12 cellular contexts compared by ENCODE assay signal in genomic region chr1:46188295-46189030, GRCh38. TPM values are rescaled to one million over a fixed set of nuclear protein-coding genes. Genes with fewer than 3 reads are reported as not detected.
A peak's percentile ranks its signal among the peaks of the same experiment; 100 is the strongest.
DNase-seq lines count a peak whose midpoint lies in the region; ATAC-seq, FAIRE-seq and TF ChIP-seq lines count a peak whose summit lies in the region.
"Had no signal": no experiment of that assay in that cellular context is flagged by ENCODE, and none has a peak within 500 bp of the region (broad histone marks: within the 10 kb centered on the region; RNA-seq: fewer than 3 reads in every experiment).

No MANE protein-coding gene starts in this region.

- no peak overlapping the region for H3K9ac ChIP-seq in HepG2 (ENCODE audit: insufficient read depth, low read depth, low read length)

- no peak overlapping the region for H3K27ac ChIP-seq in HepG2 (ENCODE audit: extremely low read length, insufficient read depth, low read length)
- H3K27ac ChIP-seq: body of pancreas had no signal

- H4K20me1 ChIP-seq in HepG2 (ENCODE audit: insufficient read depth, low read length), result no peaks in the 10 kb centered on the region

- H2AFZ ChIP-seq in HepG2 (ENCODE audit: low read length), result no peak overlapping the region

- TF ChIP-seq POLR2A in HepG2 (IDR thresholded peaks at IDR 0.05; ENCODE audit: insufficient read depth in 1 of 2, low read depth in 2 of 2, low read length in 2 of 2), result no peak

- H3K79me2 ChIP-seq in HepG2 (ENCODE audit: insufficient read depth, low read length), result no peaks in the 10 kb centered on the region

- no peak for TF ChIP-seq EP300 in HepG2 (IDR thresholded peaks at IDR 0.05; ENCODE audit: low read depth in 2 of 2, low read length in 2 of 2)
- no peak for TF ChIP-seq EP300 in HepG2 (CRISPR knock-in tag; IDR thresholded peaks at IDR 0.05; ENCODE audit: borderline replicate concordance)

- no peaks in the 10 kb centered on the region for H3K27me3 ChIP-seq in HepG2 (ENCODE audit: control insufficient read depth in 1 of 2, insufficient read depth in 2 of 2, low read length in 2 of 2)
- H3K27me3 ChIP-seq: body of pancreas had no signal

- TF ChIP-seq RAD21 in HepG2 (CRISPR knock-in tag; IDR thresholded peaks at IDR 0.05), result no peak

- CTCF ChIA-PET in HepG2 (lab: Yijun Ruan, JAX; ENCODE audit: low intra/inter-chr PET ratio, low total read pairs), result no interaction called here

- in situ Hi-C loops in ACHN (cut with HindIII; ENCODE audit: low pct_ligation_motif_present, low pct_unique_long_range_greater_than_20kb, low sequenced_read_pairs) (loop anchor here (25.0 kb wide), 1 partner anchor 151 kb away; no protein-coding TSS in a partner anchor), astrocyte of the cerebellum (cut with HindIII; ENCODE audit: low sequenced_read_pairs) (no loop called here), HepG2 (cut with HindIII; ENCODE audit: extremely low pct_ligation_motif_present, low pct_unique_long_range_greater_than_20kb) (no loop called here)

- POLR2A ChIA-PET in HepG2 (lab: Yijun Ruan, JAX), result no interaction called here

- no peak for FAIRE-seq in HepG2 (lab: Jason Lieb, UNC)
- FAIRE-seq: RCC 7860 had no signal

- peaks cover 21% of the 10 kb centered on the region for H3K4me1 ChIP-seq in HepG2 (ENCODE audit: insufficient read depth, low read length)

- ATAC-seq in HepG2 (no peak; the same call in 2 of the 3 replicates), GM18498 (IDR thresholded peaks at IDR 0.05; ENCODE audit: unreplicated experiment) (no peak)
- ATAC-seq: body of pancreas had no signal

- DNase-seq in ACHN (peak; percentile 21), GM10266 (ENCODE audit: extremely low spot score) (no peak), astrocyte of the cerebellum (ENCODE audit: low read depth) (no peak), HepG2 (ENCODE audit: low spot score) (no peak), anterior cingulate cortex (lab: John Stamatoyannopoulos, UW) (no peak), inferior parietal cortex (ENCODE audit: extremely low spot score) (no peak), T-helper 9 cell (no peak)
- DNase-seq: hypothalamus had no signal

- H3K36me3 ChIP-seq in HepG2 (replicated peaks in 1 of 2; ENCODE audit: control insufficient read depth in 1 of 2, insufficient read depth in 2 of 2, low read length in 2 of 2), result peaks cover 5 to 36% of the 10 kb centered on the region in 2 experiments; a peak in 3 of 5 replicates

- H3K4me2 ChIP-seq in HepG2 (ENCODE audit: low read depth, low read length), result no peak overlapping the region

- no peaks in the 10 kb centered on the region for H3K9me3 ChIP-seq in HepG2 (ENCODE audit: low read length)
- H3K9me3 ChIP-seq: body of pancreas had no signal

- 94% methylated on average over 5 of the region's 6 CpGs for WGBS in HepG2 (ENCODE audit: low lambda C conversion rate)

- no TSS peak for BruUV-seq in HepG2 (replicated peaks; lab: Mats Ljungman, UMichigan)

- intact Hi-C loops in HepG2 (cut with micrococcal nuclease; ENCODE audit: unreplicated experiment), result no loop called here

- TF ChIP-seq CTCF in GM10266 (IDR thresholded peaks at IDR 0.05; ENCODE audit: control insufficient read depth, insufficient read depth, low read depth, missing control alignments) (peak; percentile 4), astrocyte of the cerebellum (IDR thresholded peaks at IDR 0.05; ENCODE audit: low read depth, low read length, missing control alignments) (peak; percentile 19), HepG2 (CRISPR knock-in tag; IDR thresholded peaks at IDR 0.05) (no peak)

- no peak overlapping the region for H3K4me3 ChIP-seq in astrocyte of the cerebellum (ENCODE audit: low read depth, low read length)
- H3K4me3 ChIP-seq in HepG2 (replicated peaks in 1 of 3; ENCODE audit: insufficient read depth in 1 of 3, low read depth in 2 of 3, low read length in 3 of 3), result no peak overlapping the region
- H3K4me3 ChIP-seq: body of pancreas had no signal

RNA-seq across cellular contexts. Expression of gene POMGNT1, which starts 9.8 kb away (rescaled TPM):
- total RNA-seq in HepG2 (2016; rRNA removed; fragmentation: Illumina TruSeq; extraction: Trizol), result 25.5 and 33.9 TPM in 2 replicates
- total RNA-seq in HepG2 (2016; cell fraction: cytosol; rRNA removed; fragmentation: Illumina TruSeq; extraction: Trizol; ENCODE audit: low read depth), result 16.0 and 17.5 TPM in 2 replicates
- total RNA-seq in HepG2 (2016; cell fraction: insoluble cytoplasmic fraction; rRNA removed; fragmentation: Illumina TruSeq; extraction: Trizol), result 21.6 and 40.7 TPM in 2 replicates
- total RNA-seq in HepG2 (2016; cell fraction: membrane; rRNA removed; fragmentation: Illumina TruSeq; extraction: Trizol), result 39.7 and 42.0 TPM in 2 replicates
- 33.0 and 37.8 TPM in 2 replicates for total RNA-seq in HepG2 (2016; cell fraction: nucleus; rRNA removed; fragmentation: Illumina TruSeq; extraction: Trizol)
- 46.8 and 60.2 TPM in 2 replicates for polyA plus RNA-seq in HepG2 (2011; rRNA removed)
- polyA plus RNA-seq in HepG2 (2011; cell fraction: cytosol; rRNA removed), result 45.3 and 46.5 TPM in 2 replicates
- polyA plus RNA-seq in HepG2 (2011; cell fraction: nucleus; rRNA removed), result 90.5 and 95.3 TPM in 2 replicates
- polyA plus RNA-seq in HepG2 (2012), result 26.4 and 33.1 TPM in 2 replicates
- polyA plus RNA-seq in HepG2 (2016; cell fraction: cytosol; fragmentation: Illumina TruSeq; extraction: Trizol; ENCODE audit: low read depth), result 15.1 and 15.4 TPM in 2 replicates
- 20.8 and 21.4 TPM in 2 replicates for polyA plus RNA-seq in HepG2 (2016; cell fraction: insoluble cytoplasmic fraction; fragmentation: Illumina TruSeq; extraction: Trizol; ENCODE audit: low read depth)
- polyA plus RNA-seq in HepG2 (2016; cell fraction: membrane; fragmentation: Illumina TruSeq; extraction: Trizol; ENCODE audit: low read depth), result 32.6 and 33.3 TPM in 2 replicates
- 62.5 and 72.6 TPM in 2 replicates for polyA plus RNA-seq in HepG2 (2016; cell fraction: nucleus; fragmentation: Illumina TruSeq; extraction: Trizol; ENCODE audit: insufficient read depth, low read depth)
- polyA minus RNA-seq in HepG2 (2011; rRNA and poly(A)+ RNA removed; ENCODE audit: low replicate concordance), result 56.2 and 61.9 TPM in 2 replicates
- polyA minus RNA-seq in HepG2 (2011; cell fraction: cytosol; rRNA and poly(A)+ RNA removed), result 15.2 and 19.3 TPM in 2 replicates
- polyA minus RNA-seq in HepG2 (2011; cell fraction: nucleus; rRNA and poly(A)+ RNA removed), result 26.4 and 33.8 TPM in 2 replicates

RNA-seq across cellular contexts. Expression of gene P3R3URF, which starts 12.2 kb away (rescaled TPM):
- total RNA-seq in HepG2 (2016; rRNA removed; fragmentation: Illumina TruSeq; extraction: Trizol), result not detected in 2 replicates
- total RNA-seq in HepG2 (2016; cell fraction: cytosol; rRNA removed; fragmentation: Illumina TruSeq; extraction: Trizol; ENCODE audit: low read depth), result not detected in 2 replicates
- not detected in 2 replicates for total RNA-seq in HepG2 (2016; cell fraction: insoluble cytoplasmic fraction; rRNA removed; fragmentation: Illumina TruSeq; extraction: Trizol)
- total RNA-seq in HepG2 (2016; cell fraction: membrane; rRNA removed; fragmentation: Illumina TruSeq; extraction: Trizol), result not detected in 2 replicates
- not detected in 2 replicates for total RNA-seq in HepG2 (2016; cell fraction: nucleus; rRNA removed; fragmentation: Illumina TruSeq; extraction: Trizol)
- polyA plus RNA-seq in HepG2 (2011; rRNA removed), result not detected in 2 replicates
- not detected in 2 replicates for polyA plus RNA-seq in HepG2 (2011; cell fraction: cytosol; rRNA removed)
- polyA plus RNA-seq in HepG2 (2011; cell fraction: nucleus; rRNA removed), result not detected in 2 replicates
- polyA plus RNA-seq in HepG2 (2012), result not detected in 2 replicates
- not detected in 2 replicates for polyA plus RNA-seq in HepG2 (2016; cell fraction: cytosol; fragmentation: Illumina TruSeq; extraction: Trizol; ENCODE audit: low read depth)
- not detected in 2 replicates for polyA plus RNA-seq in HepG2 (2016; cell fraction: insoluble cytoplasmic fraction; fragmentation: Illumina TruSeq; extraction: Trizol; ENCODE audit: low read depth)
- polyA plus RNA-seq in HepG2 (2016; cell fraction: membrane; fragmentation: Illumina TruSeq; extraction: Trizol; ENCODE audit: low read depth), result not detected in 2 replicates
- not detected in 2 replicates for polyA plus RNA-seq in HepG2 (2016; cell fraction: nucleus; fragmentation: Illumina TruSeq; extraction: Trizol; ENCODE audit: insufficient read depth, low read depth)
- not detected in 2 replicates for polyA minus RNA-seq in HepG2 (2011; rRNA and poly(A)+ RNA removed; ENCODE audit: low replicate concordance)
- not detected in 2 replicates for polyA minus RNA-seq in HepG2 (2011; cell fraction: cytosol; rRNA and poly(A)+ RNA removed)
- polyA minus RNA-seq in HepG2 (2011; cell fraction: nucleus; rRNA and poly(A)+ RNA removed), result not detected in 2 replicates
- total RNA-seq: body of pancreas, Daoy had no signal

RNA-seq across cellular contexts. Expression of gene TSPAN1, which starts 13.6 kb away (rescaled TPM):
- total RNA-seq in HepG2 (2016; rRNA removed; fragmentation: Illumina TruSeq; extraction: Trizol), result 1.2 and 1.7 TPM in 2 replicates
- 1.0 and 1.2 TPM in 2 replicates for total RNA-seq in HepG2 (2016; cell fraction: cytosol; rRNA removed; fragmentation: Illumina TruSeq; extraction: Trizol; ENCODE audit: low read depth)
- 1.00 and 2.0 TPM in 2 replicates for total RNA-seq in HepG2 (2016; cell fraction: insoluble cytoplasmic fraction; rRNA removed; fragmentation: Illumina TruSeq; extraction: Trizol)
- 0.87 and 1.8 TPM in 2 replicates for total RNA-seq in HepG2 (2016; cell fraction: membrane; rRNA removed; fragmentation: Illumina TruSeq; extraction: Trizol)
- 1.2 and 2.3 TPM in 2 replicates for total RNA-seq in HepG2 (2016; cell fraction: nucleus; rRNA removed; fragmentation: Illumina TruSeq; extraction: Trizol)
- 2.9 and 4.5 TPM in 2 replicates for polyA plus RNA-seq in HepG2 (2011; rRNA removed)
- polyA plus RNA-seq in HepG2 (2011; cell fraction: cytosol; rRNA removed), result 4.0 and 5.3 TPM in 2 replicates
- polyA plus RNA-seq in HepG2 (2011; cell fraction: nucleus; rRNA removed), result 4.9 and 5.5 TPM in 2 replicates
- 1.6 and 2.4 TPM in 2 replicates for polyA plus RNA-seq in HepG2 (2012)
- 0.80 and 1.7 TPM in 2 replicates for polyA plus RNA-seq in HepG2 (2016; cell fraction: cytosol; fragmentation: Illumina TruSeq; extraction: Trizol; ENCODE audit: low read depth)
- polyA plus RNA-seq in HepG2 (2016; cell fraction: insoluble cytoplasmic fraction; fragmentation: Illumina TruSeq; extraction: Trizol; ENCODE audit: low read depth), result 1.6 and 2.5 TPM in 2 replicates
- 0.85 and 1.3 TPM in 2 replicates for polyA plus RNA-seq in HepG2 (2016; cell fraction: membrane; fragmentation: Illumina TruSeq; extraction: Trizol; ENCODE audit: low read depth)
- 5.9 and 6.2 TPM in 2 replicates for polyA plus RNA-seq in HepG2 (2016; cell fraction: nucleus; fragmentation: Illumina TruSeq; extraction: Trizol; ENCODE audit: insufficient read depth, low read depth)
- polyA minus RNA-seq in HepG2 (2011; rRNA and poly(A)+ RNA removed; ENCODE audit: low replicate concordance), result 8.7 and 82.7 TPM in 2 replicates
- polyA minus RNA-seq in HepG2 (2011; cell fraction: cytosol; rRNA and poly(A)+ RNA removed), result 2.0 and 2.4 TPM in 2 replicates
- 3.3 and 4.5 TPM in 2 replicates for polyA minus RNA-seq in HepG2 (2011; cell fraction: nucleus; rRNA and poly(A)+ RNA removed)
- total RNA-seq: Daoy had no signal

RNA-seq across cellular contexts. Expression of gene LURAP1, which starts 14.7 kb away (rescaled TPM):
- 0.07 and 0.10 TPM in 2 replicates for total RNA-seq in HepG2 (2016; rRNA removed; fragmentation: Illumina TruSeq; extraction: Trizol)
- 0.10 TPM in 1 of 2 replicates, not detected in the other for total RNA-seq in HepG2 (2016; cell fraction: cytosol; rRNA removed; fragmentation: Illumina TruSeq; extraction: Trizol; ENCODE audit: low read depth)
- 0.09 TPM in 1 of 2 replicates, not detected in the other for total RNA-seq in HepG2 (2016; cell fraction: insoluble cytoplasmic fraction; rRNA removed; fragmentation: Illumina TruSeq; extraction: Trizol)
- 0.10 and 0.19 TPM in 2 replicates for total RNA-seq in HepG2 (2016; cell fraction: membrane; rRNA removed; fragmentation: Illumina TruSeq; extraction: Trizol)
- not detected in 2 replicates for total RNA-seq in HepG2 (2016; cell fraction: nucleus; rRNA removed; fragmentation: Illumina TruSeq; extraction: Trizol)
- 0.05 and 0.09 TPM in 2 replicates for polyA plus RNA-seq in HepG2 (2011; rRNA removed)
- 0.07 TPM in 1 of 2 replicates, not detected in the other for polyA plus RNA-seq in HepG2 (2011; cell fraction: cytosol; rRNA removed)
- polyA plus RNA-seq in HepG2 (2011; cell fraction: nucleus; rRNA removed), result 0.07 TPM in 1 of 2 replicates, not detected in the other
- not detected in 2 replicates for polyA plus RNA-seq in HepG2 (2012)
- 0.09 TPM in 1 of 2 replicates, not detected in the other for polyA plus RNA-seq in HepG2 (2016; cell fraction: cytosol; fragmentation: Illumina TruSeq; extraction: Trizol; ENCODE audit: low read depth)
- 0.32 TPM in 1 of 2 replicates, not detected in the other for polyA plus RNA-seq in HepG2 (2016; cell fraction: insoluble cytoplasmic fraction; fragmentation: Illumina TruSeq; extraction: Trizol; ENCODE audit: low read depth)
- polyA plus RNA-seq in HepG2 (2016; cell fraction: membrane; fragmentation: Illumina TruSeq; extraction: Trizol; ENCODE audit: low read depth), result 0.09 TPM in 1 of 2 replicates, not detected in the other
- 0.24 TPM in 1 of 2 replicates, not detected in the other for polyA plus RNA-seq in HepG2 (2016; cell fraction: nucleus; fragmentation: Illumina TruSeq; extraction: Trizol; ENCODE audit: insufficient read depth, low read depth)
- 0.20 TPM in 1 of 2 replicates, not detected in the other for polyA minus RNA-seq in HepG2 (2011; rRNA and poly(A)+ RNA removed; ENCODE audit: low replicate concordance)
- not detected in 2 replicates for polyA minus RNA-seq in HepG2 (2011; cell fraction: cytosol; rRNA and poly(A)+ RNA removed)
- polyA minus RNA-seq in HepG2 (2011; cell fraction: nucleus; rRNA and poly(A)+ RNA removed), result 0.26 and 0.37 TPM in 2 replicates
- total RNA-seq: Daoy had no signal

RNA-seq across cellular contexts. Expression of gene PIK3R3, which starts 56.0 kb away (rescaled TPM):
- 6.9 and 9.7 TPM in 2 replicates for total RNA-seq in HepG2 (2016; rRNA removed; fragmentation: Illumina TruSeq; extraction: Trizol)
- 7.4 and 9.6 TPM in 2 replicates for total RNA-seq in HepG2 (2016; cell fraction: cytosol; rRNA removed; fragmentation: Illumina TruSeq; extraction: Trizol; ENCODE audit: low read depth)
- total RNA-seq in HepG2 (2016; cell fraction: insoluble cytoplasmic fraction; rRNA removed; fragmentation: Illumina TruSeq; extraction: Trizol), result 6.5 and 9.3 TPM in 2 replicates
- total RNA-seq in HepG2 (2016; cell fraction: membrane; rRNA removed; fragmentation: Illumina TruSeq; extraction: Trizol), result 6.5 and 6.9 TPM in 2 replicates
- total RNA-seq in HepG2 (2016; cell fraction: nucleus; rRNA removed; fragmentation: Illumina TruSeq; extraction: Trizol), result 7.1 and 7.2 TPM in 2 replicates
- polyA plus RNA-seq in HepG2 (2011; rRNA removed), result 0.31 and 0.37 TPM in 2 replicates
- polyA plus RNA-seq in HepG2 (2011; cell fraction: cytosol; rRNA removed), result 0.13 and 0.38 TPM in 2 replicates
- polyA plus RNA-seq in HepG2 (2011; cell fraction: nucleus; rRNA removed), result 0.28 and 0.32 TPM in 2 replicates
- polyA plus RNA-seq in HepG2 (2012), result 0.48 and 0.75 TPM in 2 replicates
- 0.50 and 0.64 TPM in 2 replicates for polyA plus RNA-seq in HepG2 (2016; cell fraction: cytosol; fragmentation: Illumina TruSeq; extraction: Trizol; ENCODE audit: low read depth)
- 7.1 and 8.3 TPM in 2 replicates for polyA plus RNA-seq in HepG2 (2016; cell fraction: insoluble cytoplasmic fraction; fragmentation: Illumina TruSeq; extraction: Trizol; ENCODE audit: low read depth)
- polyA plus RNA-seq in HepG2 (2016; cell fraction: membrane; fragmentation: Illumina TruSeq; extraction: Trizol; ENCODE audit: low read depth), result 1.2 and 1.7 TPM in 2 replicates
- polyA plus RNA-seq in HepG2 (2016; cell fraction: nucleus; fragmentation: Illumina TruSeq; extraction: Trizol; ENCODE audit: insufficient read depth, low read depth), result 4.5 and 5.8 TPM in 2 replicates
- polyA minus RNA-seq in HepG2 (2011; rRNA and poly(A)+ RNA removed; ENCODE audit: low replicate concordance), result 0.66 and 31.7 TPM in 2 replicates
- polyA minus RNA-seq in HepG2 (2011; cell fraction: cytosol; rRNA and poly(A)+ RNA removed), result 0.26 and 1.1 TPM in 2 replicates
- polyA minus RNA-seq in HepG2 (2011; cell fraction: nucleus; rRNA and poly(A)+ RNA removed), result 0.52 and 0.87 TPM in 2 replicates
